Comparison of ENCODE assay signal across 16 cellular contexts in the genomic region with DNA sequence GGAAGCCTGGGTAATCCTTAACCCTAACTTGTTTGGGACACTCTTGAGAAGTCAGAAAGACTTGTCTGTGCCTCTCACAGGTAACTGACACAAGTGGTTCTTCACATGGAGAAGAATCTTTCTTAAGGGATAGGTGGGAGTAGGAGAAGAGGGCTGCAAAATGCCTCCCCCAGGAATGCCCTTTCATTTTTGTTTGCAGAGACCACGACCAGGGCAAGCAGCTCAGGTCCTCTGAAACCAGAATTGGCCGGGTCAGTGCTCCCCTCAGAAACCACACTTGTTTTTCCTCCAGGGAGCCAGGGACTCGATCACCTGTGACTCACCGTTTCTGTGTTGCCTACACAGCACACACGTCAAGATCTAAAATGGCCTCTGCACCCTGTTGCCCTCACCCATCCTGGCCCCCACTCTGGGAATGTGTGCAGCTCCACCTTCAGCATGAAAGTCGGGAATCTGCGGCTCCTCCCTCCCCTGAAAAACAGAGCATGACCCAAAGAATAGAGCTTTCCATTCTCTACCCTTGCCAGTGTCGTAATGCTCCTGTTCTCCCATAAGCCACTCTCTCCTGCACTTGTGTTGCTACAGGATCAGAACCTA. TPM values are rescaled to one million over a fixed set of nuclear protein-coding genes. Genes with fewer than 3 reads are reported as not detected.
DNase-seq lines count a peak whose midpoint lies in the region; ATAC-seq and TF ChIP-seq lines count a peak whose summit lies in the region.
"Had no signal": no experiment of that assay in that cellular context is flagged by ENCODE, and none has a peak within 500 bp of the region (broad histone marks: within the 10 kb centered on the region; RNA-seq: fewer than 3 reads in every experiment).

No MANE protein-coding gene starts in this region.

- TF ChIP-seq EP300 in upper lobe of left lung (IDR thresholded peaks at IDR 0.05), result no peak

- H3K4me3 ChIP-seq in upper lobe of left lung (no peak overlapping the region), foreskin fibroblast (ENCODE audit: low read depth in 1 of 2, low read length in 2 of 2) (no peak overlapping the region)
- H3K4me3 ChIP-seq: heart right ventricle, thoracic aorta had no signal

- H3K27ac ChIP-seq in upper lobe of left lung, result peak overlapping the region in 3 of 4 donors; percentile 2 to 68 (median 53)
- H3K27ac ChIP-seq: heart right ventricle, thoracic aorta had no signal

- no peak for ATAC-seq in activated CD8-positive, alpha-beta T cell treated with anti-CD3 and anti-CD28 coated beads for 36 hours
- ATAC-seq in activated CD8-positive, alpha-beta T cell treated with anti-CD3 and anti-CD28 coated beads, Interleukin-2, amount 10 ng/mL, durations not matched to agents 7 days and 5 days, result no peak
- ATAC-seq in upper lobe of left lung (ENCODE audit: low FRiP score in 2 of 2) (peak in 1 of 2 donors; percentile 77), GM18907 (IDR thresholded peaks at IDR 0.05; ENCODE audit: unreplicated experiment) (no peak)

- no peak overlapping the region for H3K4me3 Mint-ChIP-seq in activated CD8-positive, alpha-beta T cell treated with anti-CD3 and anti-CD28 coated beads for 36 hours
- H3K4me3 Mint-ChIP-seq in activated CD8-positive, alpha-beta T cell treated with anti-CD3 and anti-CD28 coated beads, Interleukin-2, amount 10 ng/mL, durations not matched to agents 7 days and 5 days, result no peak overlapping the region

- no peak for TF ChIP-seq POLR2A in upper lobe of left lung (IDR thresholded peaks at IDR 0.05)

- CTCF ChIA-PET in activated CD8-positive, alpha-beta T cell treated with anti-CD3 and anti-CD28 coated beads for 36 hours (lab: Charles Lee), result interaction anchor here (1.2 to 1.7 kb wide), 2 partner anchors 83 to 181 kb away, joined by 3 to 4 read pairs; no protein-coding TSS in a partner anchor
- CTCF ChIA-PET in activated CD8-positive, alpha-beta T cell treated with anti-CD3 and anti-CD28 coated beads, Interleukin-2, amount 10 ng/mL, durations not matched to agents 7 days and 5 days (lab: Charles Lee), result interaction anchor here (2.3 kb wide), 1 partner anchor 83 kb away, joined by 7 read pairs; no protein-coding TSS in a partner anchor

- WGBS in upper lobe of left lung, 2 donors, result 59 to 69% methylated on average over 8 of the region's 8 CpGs

- DNase-seq in activated CD8-positive, alpha-beta T cell treated with anti-CD3 and anti-CD28 coated beads for 36 hours, result peak; percentile 26
- no peak for DNase-seq in activated CD8-positive, alpha-beta T cell treated with anti-CD3 and anti-CD28 coated beads, Interleukin-2, amount 10 ng/mL, durations not matched to agents 7 days and 5 days
- DNase-seq in amniotic epithelial cell (ENCODE audit: low read depth) (peak; percentile 26), left kidney (ENCODE audit: low read depth, low spot score) (peak; percentile 62), upper lobe of left lung (peak in 1 of 2 donors; percentile 59), T-helper 9 cell (no peak), foreskin fibroblast (no peak)
- DNase-seq: activated CD8-positive, alpha-beta memory T cell treated with anti-CD3 and anti-CD28 coated beads for 24 hours; activated naive CD4-positive, alpha-beta T cell treated with anti-CD3 and anti-CD28 coated beads, Interleukin-2, amount 50 U/mL, for 16 hours; heart right ventricle; midbrain; NCI-H146; right cardiac atrium had no signal

- POLR2A ChIA-PET in activated CD8-positive, alpha-beta T cell treated with anti-CD3 and anti-CD28 coated beads for 36 hours (lab: Charles Lee), result no interaction called here
- POLR2A ChIA-PET in activated CD8-positive, alpha-beta T cell treated with anti-CD3 and anti-CD28 coated beads, Interleukin-2, amount 10 ng/mL, durations not matched to agents 7 days and 5 days (lab: Charles Lee), result interaction anchor here (0.7 kb wide), 1 partner anchor 18 kb away, joined by 3 read pairs; no protein-coding TSS in a partner anchor

- no peaks in the 10 kb centered on the region for H3K36me3 ChIP-seq in upper lobe of left lung
- H3K36me3 ChIP-seq: heart right ventricle, thoracic aorta had no signal

- no peaks in the 10 kb centered on the region for H3K9me3 Mint-ChIP-seq in activated CD8-positive, alpha-beta T cell treated with anti-CD3 and anti-CD28 coated beads for 36 hours
- H3K9me3 Mint-ChIP-seq in activated CD8-positive, alpha-beta T cell treated with anti-CD3 and anti-CD28 coated beads, Interleukin-2, amount 10 ng/mL, durations not matched to agents 7 days and 5 days (ENCODE audit: insufficient read depth), result no peaks in the 10 kb centered on the region

- H3K9me3 ChIP-seq in upper lobe of left lung, result no peaks in the 10 kb centered on the region
- H3K9me3 ChIP-seq: heart right ventricle, thoracic aorta had no signal

- no peak for TF ChIP-seq CTCF in activated CD8-positive, alpha-beta T cell treated with anti-CD3 and anti-CD28 coated beads for 36 hours (IDR thresholded peaks at IDR 0.05)
- TF ChIP-seq CTCF in upper lobe of left lung (IDR thresholded peaks at IDR 0.05) (no peak), foreskin fibroblast (IDR thresholded peaks at IDR 0.05; ENCODE audit: low read depth, low read length) (no peak)

- H3K27me3 ChIP-seq in upper lobe of left lung, result no peaks in the 10 kb centered on the region

- no peaks in the 10 kb centered on the region for H3K36me3 Mint-ChIP-seq in activated CD8-positive, alpha-beta T cell treated with anti-CD3 and anti-CD28 coated beads for 36 hours (ENCODE audit: low read depth)
- no peaks in the 10 kb centered on the region for H3K36me3 Mint-ChIP-seq in activated CD8-positive, alpha-beta T cell treated with anti-CD3 and anti-CD28 coated beads, Interleukin-2, amount 10 ng/mL, durations not matched to agents 7 days and 5 days (ENCODE audit: low read depth)

- intact Hi-C loops in activated CD8-positive, alpha-beta T cell treated with anti-CD3 and anti-CD28 coated beads for 36 hours (cut with micrococcal nuclease), result no loop called here

- peaks cover 18% of the 10 kb centered on the region for H3K27me3 Mint-ChIP-seq in activated CD8-positive, alpha-beta T cell treated with anti-CD3 and anti-CD28 coated beads for 36 hours
- peaks cover 35% of the 10 kb centered on the region for H3K27me3 Mint-ChIP-seq in activated CD8-positive, alpha-beta T cell treated with anti-CD3 and anti-CD28 coated beads, Interleukin-2, amount 10 ng/mL, durations not matched to agents 7 days and 5 days (ENCODE audit: low read depth)

- peaks cover 0 to 37% (median 13%) of the 10 kb centered on the region in 4 donors for H3K4me1 ChIP-seq in upper lobe of left lung
- H3K4me1 ChIP-seq: heart right ventricle had no signal

- no peak overlapping the region for H3K27ac Mint-ChIP-seq in activated CD8-positive, alpha-beta T cell treated with anti-CD3 and anti-CD28 coated beads for 36 hours
- H3K27ac Mint-ChIP-seq in activated CD8-positive, alpha-beta T cell treated with anti-CD3 and anti-CD28 coated beads, Interleukin-2, amount 10 ng/mL, durations not matched to agents 7 days and 5 days, result no peak overlapping the region

- peaks cover 2% of the 10 kb centered on the region for H3K4me1 Mint-ChIP-seq in activated CD8-positive, alpha-beta T cell treated with anti-CD3 and anti-CD28 coated beads for 36 hours (ENCODE audit: low read depth)
- no peaks in the 10 kb centered on the region for H3K4me1 Mint-ChIP-seq in activated CD8-positive, alpha-beta T cell treated with anti-CD3 and anti-CD28 coated beads, Interleukin-2, amount 10 ng/mL, durations not matched to agents 7 days and 5 days (ENCODE audit: low read depth)

RNA-seq across cellular contexts. Expression of a gene that starts 36.1 kb away (rescaled TPM):
- under 1 TPM; 0.59 to 0.60 TPM for total RNA-seq in activated CD8-positive, alpha-beta T cell treated with anti-CD3 and anti-CD28 coated beads for 36 hours
- not detected for total RNA-seq in activated CD8-positive, alpha-beta T cell treated with anti-CD3 and anti-CD28 coated beads, Interleukin-2, amount 10 ng/mL, durations not matched to agents 7 days and 5 days
- total RNA-seq in upper lobe of left lung, result 10 to 100 TPM; 14.4 to 31.4 (median 16.0) TPM
- total RNA-seq: G401, heart right ventricle, right cardiac atrium, thoracic aorta had no signal

Comparison
In these comparisons a context has a peak if more than half of its experiments do, and no peak if none do; other contexts are left out.
1. DNase-seq: peak in activated CD8-positive, alpha-beta T cell treated with anti-CD3 and anti-CD28 coated beads for 36 hours (single experiment), amniotic epithelial cell (single experiment) and left kidney (single experiment); none in activated CD8-positive, alpha-beta T cell treated with anti-CD3 and anti-CD28 coated beads, Interleukin-2, amount 10 ng/mL, durations not matched to agents 7 days and 5 days (single experiment), T-helper 9 cell (single experiment) and foreskin fibroblast (0 of 2).
2. RNA of a gene that starts 36.1 kb away (total RNA-seq): 14.4 to 31.4 TPM in upper lobe of left lung; 0.59 to 0.60 TPM in activated CD8-positive, alpha-beta T cell treated with anti-CD3 and anti-CD28 coated beads for 36 hours and not detected in activated CD8-positive, alpha-beta T cell treated with anti-CD3 and anti-CD28 coated beads, Interleukin-2, amount 10 ng/mL, durations not matched to agents 7 days and 5 days; every median in the first group is over 4 times any median in the second.